17 cellular contexts compared by ENCODE assay signal in the genomic region with DNA sequence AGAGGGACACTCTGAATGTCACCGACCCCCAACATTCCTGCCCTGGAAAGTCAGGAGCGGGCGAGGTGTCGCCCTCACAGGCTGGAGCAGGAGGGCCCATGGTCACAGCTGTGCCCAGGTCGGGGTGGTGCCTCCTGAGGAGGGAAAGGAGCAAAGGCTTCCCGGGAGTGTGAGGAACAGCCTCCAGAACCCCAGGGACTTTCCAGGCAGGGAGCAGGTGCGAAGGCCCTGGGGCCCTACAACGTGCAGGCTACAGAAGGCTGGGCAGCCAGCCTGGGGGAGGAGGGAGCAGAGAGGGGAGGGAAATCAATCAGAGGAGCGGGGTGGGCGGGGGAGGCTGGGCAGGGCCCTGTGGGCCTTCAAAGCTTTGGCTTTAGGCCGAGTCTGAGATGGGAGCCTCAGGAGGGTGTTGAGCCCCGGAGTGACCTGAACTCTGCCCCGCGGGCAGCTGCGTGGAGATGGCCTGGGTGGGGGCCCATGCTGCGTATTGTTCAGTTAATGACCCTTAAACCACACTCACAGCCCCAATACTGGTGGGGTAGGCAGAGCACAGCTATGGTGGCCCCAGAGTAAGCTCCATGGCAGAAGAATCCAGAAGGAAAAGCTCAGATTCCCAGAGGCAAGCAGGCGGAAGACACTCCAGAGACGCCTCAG. TPM values are rescaled to one million over a fixed set of nuclear protein-coding genes. Genes with fewer than 3 reads are reported as not detected.
DNase-seq lines count a peak whose midpoint lies in the region; ATAC-seq, FAIRE-seq and TF ChIP-seq lines count a peak whose summit lies in the region.
"Had no signal": no experiment of that assay in that cellular context is flagged by ENCODE, and none has a peak within 500 bp of the region (broad histone marks: within the 10 kb centered on the region; RNA-seq: fewer than 3 reads in every experiment).

No MANE protein-coding gene starts in this region.

- ATAC-seq in stimulated activated naive CD8-positive, alpha-beta T cell treated with anti-CD3 and anti-CD28 coated beads, Interleukin-15, Interleukin-2, amounts not matched to agents 100 U/mL and 50 U/mL, for 24 hours = peak; percentile 10
- ATAC-seq in stimulated activated naive CD8-positive, alpha-beta T cell treated with anti-CD3 and anti-CD28 coated beads, Interleukin-15, amount 100 ng/mL, for 72 hours = no peak

- H3K9ac ChIP-seq in kidney (ENCODE audit: low read length in 2 of 2) = no peak overlapping the region
- no peak overlapping the region for H3K9ac ChIP-seq in neuronal stem cell (ENCODE audit: low read depth, low read length, poor library complexity)

- peaks cover 27% of the 10 kb centered on the region for H3K27me3 Mint-ChIP-seq in stimulated activated naive CD8-positive, alpha-beta T cell treated with anti-CD3 and anti-CD28 coated beads, Interleukin-15, amount 100 ng/mL, for 72 hours

- H3K27ac Mint-ChIP-seq in stimulated activated naive CD8-positive, alpha-beta T cell treated with anti-CD3 and anti-CD28 coated beads, Interleukin-15, amount 100 ng/mL, for 72 hours = no peak overlapping the region

- intact Hi-C loops in kidney (cut with DNase I) = no loop called here

- no peak overlapping the region for H2BK15ac ChIP-seq in neuronal stem cell (ENCODE audit: low read length)

- peaks cover 0 to 33% (median 0%) of the 10 kb centered on the region in 3 experiments for H3K27me3 ChIP-seq in neuronal stem cell (ENCODE audit: control insufficient read depth in 3 of 3, insufficient read depth in 3 of 3, low read depth in 1 of 3, low read length in 3 of 3)
- H3K27me3 ChIP-seq: Peyer's patch had no signal

- H3K18ac ChIP-seq in neuronal stem cell (ENCODE audit: low read length) = no peak overlapping the region

- TF ChIP-seq CTCF in kidney (IDR thresholded peaks at IDR 0.05; ENCODE audit: borderline replicate concordance, extremely low read depth, insufficient read depth) (no peak), coronary artery (IDR thresholded peaks at IDR 0.05) (no peak)

- no peaks in the 10 kb centered on the region for H3K79me1 ChIP-seq in neuronal stem cell (ENCODE audit: low read depth, low read length)

- H3K4me3 ChIP-seq in kidney (ENCODE audit: low read length in 2 of 2) (no peak overlapping the region), neuronal stem cell (ENCODE audit: low read length in 2 of 2) (no peak overlapping the region), coronary artery (no peak overlapping the region)
- H3K4me3 ChIP-seq: HAP-1, Peyer's patch had no signal

- H2BK120ac ChIP-seq in neuronal stem cell (ENCODE audit: low read depth, low read length) = no peak overlapping the region

- FAIRE-seq in kidney (lab: Jason Lieb, UNC) = no peak

- no peak overlapping the region for H2BK5ac ChIP-seq in neuronal stem cell (ENCODE audit: low read length)

- peak overlapping the region; percentile 25 for H2AK5ac ChIP-seq in neuronal stem cell (ENCODE audit: low read depth, low read length)

- no peak overlapping the region for H3K4ac ChIP-seq in neuronal stem cell (ENCODE audit: low read length)

- H2AFZ ChIP-seq in neuronal stem cell (ENCODE audit: low read length) = no peak overlapping the region

- H4K91ac ChIP-seq in neuronal stem cell (ENCODE audit: low read depth, low read length, poor library complexity) = no peak overlapping the region

- H3K4me3 Mint-ChIP-seq in stimulated activated naive CD8-positive, alpha-beta T cell treated with anti-CD3 and anti-CD28 coated beads, Interleukin-15, amount 100 ng/mL, for 72 hours = no peak overlapping the region

- H3K27ac ChIP-seq in kidney (ENCODE audit: low read depth in 2 of 2, low read length in 2 of 2) (no peak overlapping the region), neuronal stem cell (replicated peaks; ENCODE audit: low read length) (no peak overlapping the region), coronary artery (no peak overlapping the region)
- H3K27ac ChIP-seq: Peyer's patch had no signal

- H2BK12ac ChIP-seq in neuronal stem cell (ENCODE audit: low read length) = no peak overlapping the region

- H3K9me3 ChIP-seq in kidney (ENCODE audit: control insufficient read depth in 1 of 2, low read length in 2 of 2) = no peaks in the 10 kb centered on the region
- H3K9me3 ChIP-seq in neuronal stem cell (replicated peaks in 1 of 2; ENCODE audit: control insufficient read depth in 2 of 2, insufficient read depth in 1 of 2, low read depth in 1 of 2, low read length in 2 of 2) = no peaks in the 10 kb centered on the region
- H3K9me3 ChIP-seq: HAP-1, Peyer's patch had no signal

- H3K23ac ChIP-seq in neuronal stem cell (ENCODE audit: low read depth, low read length, poor library complexity) = no peak overlapping the region

- H3K4me2 ChIP-seq in neuronal stem cell (ENCODE audit: insufficient read depth, low read length, poor library complexity, severe bottlenecking) = no peak overlapping the region

- H3K4me1 Mint-ChIP-seq in stimulated activated naive CD8-positive, alpha-beta T cell treated with anti-CD3 and anti-CD28 coated beads, Interleukin-15, amount 100 ng/mL, for 72 hours = no peaks in the 10 kb centered on the region

- no peaks in the 10 kb centered on the region for H3K4me1 ChIP-seq in kidney (ENCODE audit: control insufficient read depth in 1 of 2, insufficient read depth in 1 of 2, low read depth in 1 of 2, low read length in 2 of 2)
- H3K4me1 ChIP-seq in neuronal stem cell (ENCODE audit: control insufficient read depth in 2 of 2, insufficient read depth in 1 of 2, low read depth in 1 of 2, low read length in 2 of 2) = no peaks in the 10 kb centered on the region
- H3K4me1 ChIP-seq: HAP-1, Peyer's patch had no signal

- H3K9me3 Mint-ChIP-seq in stimulated activated naive CD8-positive, alpha-beta T cell treated with anti-CD3 and anti-CD28 coated beads, Interleukin-15, amount 100 ng/mL, for 72 hours = no peaks in the 10 kb centered on the region

- H3K36me3 ChIP-seq in kidney (ENCODE audit: control insufficient read depth in 1 of 2, insufficient read depth in 2 of 2, low read length in 2 of 2) (no peaks in the 10 kb centered on the region), neuronal stem cell (replicated peaks in 1 of 2; ENCODE audit: control insufficient read depth in 2 of 2, insufficient read depth in 2 of 2, low read length in 2 of 2) (no peaks in the 10 kb centered on the region)
- H3K36me3 ChIP-seq: HAP-1, Peyer's patch had no signal

- H3K14ac ChIP-seq in neuronal stem cell (ENCODE audit: low read length) = no peak overlapping the region

- no CpG with 5 or more reads among the region's 18 CpGs for WGBS in neuronal stem cell (ENCODE audit: extremely low coverage in 2 of 2, insufficient read length in 2 of 2, insufficient replicate concordance in 1 of 2), 2 donors

- no peak overlapping the region for H4K8ac ChIP-seq in neuronal stem cell (ENCODE audit: low read depth, low read length)

- DNase-seq in stimulated activated naive CD8-positive, alpha-beta T cell treated with anti-CD3 and anti-CD28 coated beads, Interleukin-15, Interleukin-2, amounts not matched to agents 100 U/mL and 50 U/mL, for 24 hours = no peak
- DNase-seq in stimulated activated naive CD8-positive, alpha-beta T cell treated with anti-CD3 and anti-CD28 coated beads, Interleukin-15, amount 100 ng/mL, for 72 hours = no peak
- DNase-seq in kidney (peak; percentile 46), neuronal stem cell (ENCODE audit: low spot score) (no peak), ureter (ENCODE audit: low spot score) (peak; percentile 9), KG1 (lab: John Stamatoyannopoulos, UW) (no peak), coronary artery (ENCODE audit: low spot score) (no peak), activated gamma-delta T cell treated with Interleukin-2 at 50 U/mL for 16 hours (no peak)
- DNase-seq: COR-L47; DMS 273 treated with DMSO at 0.1 percent for 48 hours; DND-41; NCI-H1105 treated with DMSO at 0.1 percent for 48 hours; NCI-H1694 treated with DMSO at 0.1 percent for 48 hours; NCI-H748 treated with DMSO at 0.1 percent for 48 hours; NK-92 treated with Interleukin-12 subunit alpha and Interleukin-12 subunit beta, amount 100 ng/mL, for 24 hours had no signal

RNA-seq across cellular contexts. Expression of a gene that starts 44.2 kb away (rescaled TPM):
- 28.3 TPM for total RNA-seq in kidney
- 34.8 TPM for polyA plus RNA-seq in kidney (ENCODE audit: insufficient read depth, low read depth, low replicate concordance)
- polyA plus RNA-seq in neuronal stem cell (2013, experiment 1 of 2) = 26.3 TPM
- polyA plus RNA-seq in neuronal stem cell (2013, experiment 2 of 2) = 26.5 TPM
- total RNA-seq in ureter = 47.0 TPM

Comparison
In these comparisons a context has a peak if more than half of its experiments do, and no peak if none do; other contexts are left out.
1. DNase-seq: peak in kidney (single experiment) and ureter (single experiment); none in stimulated activated naive CD8-positive, alpha-beta T cell treated with anti-CD3 and anti-CD28 coated beads, Interleukin-15, Interleukin-2, amounts not matched to agents 100 U/mL and 50 U/mL, for 24 hours (single experiment), stimulated activated naive CD8-positive, alpha-beta T cell treated with anti-CD3 and anti-CD28 coated beads, Interleukin-15, amount 100 ng/mL, for 72 hours (0 of 2), neuronal stem cell (single experiment), KG1 (single experiment), coronary artery (single experiment) and activated gamma-delta T cell treated with Interleukin-2 at 50 U/mL for 16 hours (single experiment).